8 cellular contexts compared by ENCODE assay signal in genomic region chr12:48995061-48995879, GRCh38. TPM values are rescaled to one million over a fixed set of nuclear protein-coding genes. Genes with fewer than 3 reads are reported as not detected.
A peak's percentile ranks its signal among the peaks of the same experiment; 100 is the strongest.
DNase-seq lines count a peak whose midpoint lies in the region; ATAC-seq and TF ChIP-seq lines count a peak whose summit lies in the region.

No MANE protein-coding gene starts in this region.

- no peaks in the 10 kb centered on the region for H3K36me3 ChIP-seq in fibroblast of lung (ENCODE audit: control insufficient read depth, insufficient read depth, low read length)

- DNase-seq in D341Med (ENCODE audit: low spot score) (peak; percentile 94), NCI-H510A treated with DMSO at 0.1 percent for 48 hours (lab: John Stamatoyannopoulos, UW) (peak; percentile 85), fibroblast of lung (ENCODE audit: low read depth in 2 of 2) (peak; percentile 68 to 79), activated gamma-delta T cell (lab: John Stamatoyannopoulos, UW) (no peak)
- DNase-seq in activated CD8-positive, alpha-beta memory T cell treated with anti-CD3 and anti-CD28 coated beads, Interleukin-2, amount 50 U/mL, for 48 hours, result peak; percentile 78

- H3K4me1 ChIP-seq in fibroblast of lung (ENCODE audit: control insufficient read depth, extremely low read depth, insufficient read depth, low read length), result peaks cover 12% of the 10 kb centered on the region

- H3K4me3 ChIP-seq in fibroblast of lung (replicated peaks in 1 of 4; ENCODE audit: control extremely low read depth in 1 of 4, insufficient read depth in 1 of 4, low read depth in 3 of 4, low read length in 4 of 4), result peak overlapping the region in 1 of 4 experiments; percentile 44

- H3K9ac ChIP-seq in fibroblast of lung (ENCODE audit: insufficient read depth, low read length), result no peak overlapping the region

- peak overlapping the region; percentile 59 for H3K4me2 ChIP-seq in fibroblast of lung (ENCODE audit: extremely low read depth, insufficient read depth, low read length)

- H3K27me3 Mint-ChIP-seq in nephron (ENCODE audit: low read depth), result peaks cover 84% of the 10 kb centered on the region

- no peaks in the 10 kb centered on the region for H3K79me2 ChIP-seq in fibroblast of lung (ENCODE audit: control insufficient read depth, insufficient read depth, low read length)

- peaks cover 21% of the 10 kb centered on the region for H3K4me1 Mint-ChIP-seq in nephron

- no peaks in the 10 kb centered on the region for H4K20me1 ChIP-seq in fibroblast of lung (ENCODE audit: control insufficient read depth, extremely low read depth, insufficient read depth, low read length)

- H3K27ac ChIP-seq in fibroblast of lung (ENCODE audit: insufficient read depth, low read length), result no peak overlapping the region

- no peaks in the 10 kb centered on the region for H3K9me3 Mint-ChIP-seq in nephron

- H3K27me3 ChIP-seq in fibroblast of lung (ENCODE audit: control insufficient read depth, insufficient read depth, low read length), result peaks cover 22% of the 10 kb centered on the region

- no peak overlapping the region for H2AFZ ChIP-seq in fibroblast of lung (ENCODE audit: low read length)

- peak overlapping the region; percentile 60 to 76 (median 68) for H3K4me3 Mint-ChIP-seq in nephron

- peaks cover 3% of the 10 kb centered on the region for H3K36me3 Mint-ChIP-seq in nephron (ENCODE audit: low read depth)

- ATAC-seq in HG02678 (IDR thresholded peaks at IDR 0.05; ENCODE audit: unreplicated experiment) (peak; percentile 37), HG02588 (IDR thresholded peaks at IDR 0.05; ENCODE audit: unreplicated experiment) (no peak)

- peak overlapping the region in 1 of 3 experiments; percentile 60 for H3K27ac Mint-ChIP-seq in nephron

- TF ChIP-seq CTCF in fibroblast of lung (conservative IDR thresholded peaks at IDR 0.05 in 1 of 2, IDR thresholded peaks at IDR 0.05 in 1 of 2; ENCODE audit: low read depth in 1 of 2, low read length in 2 of 2) (peak; percentile 72 to 81), nephron (IDR thresholded peaks at IDR 0.05; ENCODE audit: unreplicated experiment in 3 of 3) (peak; percentile 86 to 91 (median 89))

- no peaks in the 10 kb centered on the region for H3K9me3 ChIP-seq in fibroblast of lung (ENCODE audit: control insufficient read depth, insufficient read depth, low read depth, low read length)

RNA-seq across cellular contexts. Expression of gene DDN, which starts 3.9 kb away (rescaled TPM):
- under 0.01 TPM in 2 replicates for total RNA-seq in fibroblast of lung
- polyA plus RNA-seq in fibroblast of lung, result 0.05 and 0.09 TPM in 2 replicates
- 0.07 TPM in 2 replicates for polyA plus RNA-seq in fibroblast of lung (2012)
- 0.33 TPM in 1 of 2 replicates, not detected in the other for polyA minus RNA-seq in fibroblast of lung (ENCODE audit: low replicate concordance)

RNA-seq across cellular contexts. Expression of gene WNT1, which starts 17.1 kb away (rescaled TPM):
- total RNA-seq in fibroblast of lung, result not detected in 2 replicates
- not detected in 2 replicates for polyA plus RNA-seq in fibroblast of lung
- polyA plus RNA-seq in fibroblast of lung (2012), result not detected in 2 replicates
- not detected in 2 replicates for polyA minus RNA-seq in fibroblast of lung (ENCODE audit: low replicate concordance)

RNA-seq across cellular contexts. Expression of gene PRKAG1, which starts 23.3 kb away (rescaled TPM):
- 65.2 and 76.5 TPM in 2 replicates for total RNA-seq in fibroblast of lung
- polyA plus RNA-seq in fibroblast of lung, result 107 and 110 TPM in 2 replicates
- polyA plus RNA-seq in fibroblast of lung (2012), result 85.7 and 86.3 TPM in 2 replicates
- polyA minus RNA-seq in fibroblast of lung (ENCODE audit: low replicate concordance), result 27.5 and 35.6 TPM in 2 replicates

RNA-seq across cellular contexts. Expression of gene WNT10B, which starts 23.7 kb away (rescaled TPM):
- total RNA-seq in fibroblast of lung, result under 0.01 TPM in 1 of 2 replicates, not detected in the other
- polyA plus RNA-seq in fibroblast of lung, result 0.05 and 0.11 TPM in 2 replicates
- not detected in 2 replicates for polyA plus RNA-seq in fibroblast of lung (2012)
- not detected in 2 replicates for polyA minus RNA-seq in fibroblast of lung (ENCODE audit: low replicate concordance)

RNA-seq across cellular contexts. Expression of gene ARF3, which starts 38.0 kb away (rescaled TPM):
- total RNA-seq in fibroblast of lung, result 24.7 and 28.1 TPM in 2 replicates
- polyA plus RNA-seq in fibroblast of lung, result 182 and 220 TPM in 2 replicates
- polyA plus RNA-seq in fibroblast of lung (2012), result 150 and 170 TPM in 2 replicates
- 84.0 and 135 TPM in 2 replicates for polyA minus RNA-seq in fibroblast of lung (ENCODE audit: low replicate concordance)
